In the genomic region with DNA sequence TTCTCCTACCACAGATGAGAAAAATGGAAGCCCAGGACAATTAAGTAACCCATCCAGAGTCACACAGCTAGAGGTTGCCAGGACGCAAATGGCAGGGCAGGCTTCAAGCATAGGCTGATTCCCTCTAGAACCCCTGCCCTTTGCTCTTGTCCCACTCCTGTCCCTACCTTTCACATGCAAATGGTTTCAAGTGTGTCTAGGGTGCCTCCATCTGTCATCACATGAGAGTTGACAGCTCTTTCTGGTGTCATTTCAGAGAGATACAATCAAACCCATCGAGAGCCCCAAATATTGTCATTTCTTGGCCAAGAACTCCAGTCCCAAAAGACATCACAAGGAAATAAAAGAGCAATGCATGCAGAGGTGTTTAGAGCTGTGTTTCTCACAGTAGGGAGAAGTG, we compare ENCODE assay signal across 15 cellular contexts. TPM values are rescaled to one million over a fixed set of nuclear protein-coding genes. Genes with fewer than 3 reads are reported as not detected.
DNase-seq lines count a peak whose midpoint lies in the region; ATAC-seq and TF ChIP-seq lines count a peak whose summit lies in the region.
"Had no signal": no experiment of that assay in that cellular context is flagged by ENCODE, and none has a peak within 500 bp of the region (broad histone marks: within the 10 kb centered on the region; RNA-seq: fewer than 3 reads in every experiment).

No MANE protein-coding gene starts in this region.

- no peaks in the 10 kb centered on the region for H3K9me3 Mint-ChIP-seq in type B pancreatic cell

- ATAC-seq in Right ventricle myocardium superior (ENCODE audit: poor library complexity): no peak
- no peak for ATAC-seq in mucosa of descending colon
- no peak for ATAC-seq in HG03460 (IDR thresholded peaks at IDR 0.05; ENCODE audit: unreplicated experiment)

- H3K36me3 ChIP-seq in right atrium auricular region (no peaks in the 10 kb centered on the region), OCI-LY1 (ENCODE audit: insufficient read depth, low read length) (peaks cover 18% of the 10 kb centered on the region; the same call in 1 of the 2 replicates), mucosa of descending colon (ENCODE audit: low read depth) (no peaks in the 10 kb centered on the region)
- H3K36me3 ChIP-seq in effector memory CD4-positive, alpha-beta T cell (ENCODE audit: control insufficient read depth, insufficient read depth, low read length): no peaks in the 10 kb centered on the region
- H3K36me3 ChIP-seq: Peyer's patch, suprapubic skin had no signal

- H3K4me1 ChIP-seq in right atrium auricular region: peaks cover 0 to 87% of the 10 kb centered on the region in 2 donors
- peaks cover 66% of the 10 kb centered on the region for H3K4me1 ChIP-seq in OCI-LY1 (ENCODE audit: insufficient read depth, low read length, severe bottlenecking)
- H3K4me1 ChIP-seq in effector memory CD4-positive, alpha-beta T cell (ENCODE audit: control insufficient read depth, insufficient read depth, low read length, poor library complexity, severe bottlenecking): peaks cover 79% of the 10 kb centered on the region
- H3K4me1 ChIP-seq in mucosa of descending colon (ENCODE audit: low read depth): peaks cover 60% of the 10 kb centered on the region

- no peak overlapping the region for H3K9ac ChIP-seq in OCI-LY1 (ENCODE audit: low read length)
- H3K9ac ChIP-seq: parathyroid adenoma had no signal

- H3K9me3 ChIP-seq in right atrium auricular region: no peaks in the 10 kb centered on the region
- no peaks in the 10 kb centered on the region for H3K9me3 ChIP-seq in OCI-LY1 (ENCODE audit: low read length)
- H3K9me3 ChIP-seq in effector memory CD4-positive, alpha-beta T cell (ENCODE audit: control insufficient read depth, low read length): no peaks in the 10 kb centered on the region
- H3K9me3 ChIP-seq in mucosa of descending colon: no peaks in the 10 kb centered on the region
- H3K9me3 ChIP-seq: Peyer's patch, suprapubic skin had no signal

- H3K4me2 ChIP-seq in OCI-LY1 (ENCODE audit: low read length): peak overlapping the region; percentile 40; the same call in 1 of the 2 replicates

- no peak overlapping the region for H3K4me3 ChIP-seq in right atrium auricular region
- H3K4me3 ChIP-seq in OCI-LY1 (ENCODE audit: low read depth, low read length, poor library complexity, severe bottlenecking): no peak overlapping the region
- H3K4me3 ChIP-seq in effector memory CD4-positive, alpha-beta T cell (ENCODE audit: insufficient read depth, low read depth, low read length, poor library complexity, severe bottlenecking): no peak overlapping the region
- H3K4me3 ChIP-seq in mucosa of descending colon: no peak overlapping the region
- H3K4me3 ChIP-seq: Peyer's patch, suprapubic skin had no signal

- no peaks in the 10 kb centered on the region for H3K9me2 ChIP-seq in OCI-LY1 (ENCODE audit: low read depth, low read length)

- no peaks in the 10 kb centered on the region for H4K20me1 ChIP-seq in OCI-LY1 (ENCODE audit: insufficient read depth, low read length)

- H3K27me3 ChIP-seq in right atrium auricular region: no peaks in the 10 kb centered on the region
- no peaks in the 10 kb centered on the region for H3K27me3 ChIP-seq in OCI-LY1 (ENCODE audit: insufficient read depth, low read length)
- no peaks in the 10 kb centered on the region for H3K27me3 ChIP-seq in effector memory CD4-positive, alpha-beta T cell (replicated peaks; ENCODE audit: control insufficient read depth, insufficient read depth, low read length, poor library complexity, severe bottlenecking)
- H3K27me3 ChIP-seq: Peyer's patch, suprapubic skin had no signal

- peaks cover 12% of the 10 kb centered on the region for H3K36me3 Mint-ChIP-seq in type B pancreatic cell

- no peaks in the 10 kb centered on the region for H3F3A ChIP-seq in OCI-LY1 (ENCODE audit: insufficient read depth, low read length)

- no peak overlapping the region for H3K4me3 Mint-ChIP-seq in type B pancreatic cell

- peaks cover 56% of the 10 kb centered on the region for H3K4me1 Mint-ChIP-seq in type B pancreatic cell (ENCODE audit: unreplicated experiment)

- H3K27me3 Mint-ChIP-seq in type B pancreatic cell: no peaks in the 10 kb centered on the region

- H3K27ac ChIP-seq in right atrium auricular region (peak overlapping the region; percentile 13 to 41), OCI-LY1 (ENCODE audit: low read depth, low read length, poor library complexity, severe bottlenecking) (peak overlapping the region; percentile 67)
- H3K27ac ChIP-seq in effector memory CD4-positive, alpha-beta T cell (ENCODE audit: insufficient read depth, low read length, poor library complexity, severe bottlenecking): peak overlapping the region; percentile 56
- H3K27ac ChIP-seq: parathyroid adenoma, suprapubic skin had no signal

- DNase-seq in right atrium auricular region (ENCODE audit: low spot score): no peak
- no peak for DNase-seq in Right ventricle myocardium superior
- DNase-seq in effector memory CD4-positive, alpha-beta T cell: no peak
- no peak for DNase-seq in type B pancreatic cell (ENCODE audit: extremely low spot score, unreplicated experiment)
- no peak for DNase-seq in mucosa of descending colon
- no peak for DNase-seq in activated gamma-delta T cell (lab: John Stamatoyannopoulos, UW)
- DNase-seq: activated effector memory CD4-positive, alpha-beta T cell treated with anti-CD3 and anti-CD28 coated beads, Interleukin-2, amount 50 U/mL, for 16 hours; foreskin fibroblast; NCI-H187 treated with DMSO at 0.1 percent for 48 hours; NCI-H526 had no signal

- no peak for TF ChIP-seq CTCF in right atrium auricular region (IDR thresholded peaks at IDR 0.05)
- TF ChIP-seq CTCF in OCI-LY1 (IDR thresholded peaks at IDR 0.05; ENCODE audit: low read length): no peak
- TF ChIP-seq CTCF in type B pancreatic cell (conservative IDR thresholded peaks at IDR 0.05): no peak
- TF ChIP-seq CTCF in mucosa of descending colon (IDR thresholded peaks at IDR 0.05): no peak

- no peak overlapping the region for H2AFZ ChIP-seq in OCI-LY1 (ENCODE audit: low read length)
- H2AFZ ChIP-seq: parathyroid adenoma had no signal

- H3K27ac Mint-ChIP-seq in type B pancreatic cell: peak overlapping the region; percentile 12

- intact Hi-C loops in Right ventricle myocardium superior (cut with DNase I): no loop called here
- intact Hi-C loops in mucosa of descending colon (cut with DNase I, micrococcal nuclease): no loop called here

- H3K79me2 ChIP-seq in OCI-LY1 (ENCODE audit: insufficient read depth, low read length): peaks cover 94% of the 10 kb centered on the region

RNA-seq across cellular contexts. Expression of gene CCDC12, which starts 23.7 kb away (rescaled TPM):
- 10 to 100 TPM; 27.5 to 38.6 TPM for total RNA-seq in right atrium auricular region
- total RNA-seq in Right ventricle myocardium superior: 29.2 TPM
- 46.7 and 49.7 TPM in 2 replicates for total RNA-seq in type B pancreatic cell (ENCODE audit: low replicate concordance)
- total RNA-seq in mucosa of descending colon: 10 to 100 TPM; 40.7 to 59.2 (median 45.0) TPM

RNA-seq across cellular contexts. Expression of gene NBEAL2, which starts 26.7 kb away (rescaled TPM):
- 10 to 100 TPM in 1 of 2 donors, 1 to 10 TPM in 1; 7.5 to 15.3 TPM for total RNA-seq in right atrium auricular region
- total RNA-seq in Right ventricle myocardium superior: 11.7 TPM
- total RNA-seq in type B pancreatic cell (ENCODE audit: low replicate concordance): 115 and 241 TPM in 2 replicates
- 10 to 100 TPM; 49.2 to 94.0 (median 53.7) TPM for total RNA-seq in mucosa of descending colon
